In genomic region chr10:943334-944033, GRCh38 we compare ENCODE assay signal across 12 cellular contexts. TPM values are rescaled to one million over a fixed set of nuclear protein-coding genes. Genes with fewer than 3 reads are reported as not detected.
A peak's percentile ranks its signal among the peaks of the same experiment; 100 is the strongest.
DNase-seq lines count a peak whose midpoint lies in the region; ATAC-seq, FAIRE-seq and TF ChIP-seq lines count a peak whose summit lies in the region.
"Had no signal": no experiment of that assay in that cellular context is flagged by ENCODE, and none has a peak within 500 bp of the region (broad histone marks: within the 10 kb centered on the region; RNA-seq: fewer than 3 reads in every experiment).

No MANE protein-coding gene starts in this region.

- ATAC-seq in GM19455 (IDR thresholded peaks at IDR 0.05; ENCODE audit: unreplicated experiment) (peak; percentile 61), HG03064 (IDR thresholded peaks at IDR 0.05; ENCODE audit: low read depth, unreplicated experiment) (peak; percentile 53), HG03135 (IDR thresholded peaks at IDR 0.05; ENCODE audit: unreplicated experiment) (no peak)

- no peak for TF ChIP-seq POLR2A in GM12892 (IDR thresholded peaks at IDR 0.05; ENCODE audit: low read depth, low read length)

- FAIRE-seq in GM12892 (lab: Jason Lieb, UNC) = peak; percentile 92
- FAIRE-seq: bronchial epithelial cell had no signal

- DNase-seq in GM12892 (ENCODE audit: insufficient read length) (no peak), germinal center (ENCODE audit: low spot score) (peak; percentile 51), superior temporal gyrus (ENCODE audit: extremely low spot score) (no peak)
- DNase-seq in activated CD4-positive, CD25-positive, alpha-beta regulatory T cell (lab: John Stamatoyannopoulos, UW) = no peak
- DNase-seq in activated CD4-positive, CD25-positive, alpha-beta regulatory T cell treated with anti-CD3 and anti-CD28 coated beads, Interleukin-2, amount 50 U/mL, for 72 hours = no peak
- DNase-seq: KBM-7, left lung, NCI-H187 treated with DMSO at 0.1 percent for 48 hours had no signal

RNA-seq across cellular contexts. Expression of gene LARP4B, which starts 12.0 kb away (rescaled TPM):
- 35.3 TPM for polyA plus RNA-seq in GM12892 (2012; ENCODE audit: missing spikeins)

RNA-seq across cellular contexts. Expression of gene GTPBP4, which starts 44.8 kb away (rescaled TPM):
- 68.4 TPM for polyA plus RNA-seq in GM12892 (2012; ENCODE audit: missing spikeins)
